In the genomic region with DNA sequence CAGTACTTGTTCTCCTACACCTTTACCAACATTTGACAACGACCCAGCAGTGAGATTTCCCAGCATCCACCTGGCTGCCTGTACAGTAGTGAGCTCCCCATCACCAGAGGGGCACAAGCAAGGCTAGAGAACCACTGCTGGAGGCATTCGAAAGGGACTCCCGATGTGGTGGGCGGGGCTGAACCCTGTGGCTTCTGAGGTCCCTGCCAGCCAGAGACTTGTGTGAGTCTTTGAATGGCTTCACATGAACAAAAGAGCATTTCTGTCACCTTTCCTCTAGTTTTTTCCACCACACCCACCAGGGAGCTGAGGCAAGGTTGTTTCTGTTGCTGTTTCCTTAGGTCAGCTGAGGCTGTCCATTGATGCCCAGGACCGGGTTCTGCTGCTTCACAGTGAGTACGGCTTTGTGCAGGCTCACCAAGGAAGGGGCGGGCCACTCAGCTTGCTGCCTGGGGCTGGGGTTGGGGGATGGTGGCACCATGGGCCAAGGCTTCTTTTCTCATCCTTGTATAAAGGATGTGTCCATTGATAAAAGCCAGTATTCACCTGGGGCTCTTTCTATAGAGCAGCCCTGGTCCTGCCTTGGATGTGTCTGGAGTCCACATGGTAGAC, we compare ENCODE assay signal across 13 cellular contexts. TPM values are rescaled to one million over a fixed set of nuclear protein-coding genes. Genes with fewer than 3 reads are reported as not detected.
DNase-seq lines count a peak whose midpoint lies in the region; ATAC-seq and TF ChIP-seq lines count a peak whose summit lies in the region.
"Had no signal": no experiment of that assay in that cellular context is flagged by ENCODE, and none has a peak within 500 bp of the region (broad histone marks: within the 10 kb centered on the region; RNA-seq: fewer than 3 reads in every experiment).

No MANE protein-coding gene starts in this region.

- H3K27me3 ChIP-seq in CD8-positive, alpha-beta T cell (ENCODE audit: insufficient read depth, low read length), result no peaks in the 10 kb centered on the region
- no peaks in the 10 kb centered on the region for H3K27me3 ChIP-seq in GM23338 (ENCODE audit: insufficient read depth)
- H3K27me3 ChIP-seq in neural progenitor cell, result no peaks in the 10 kb centered on the region
- H3K27me3 ChIP-seq: BLaER1, suprapubic skin had no signal

- TF ChIP-seq POLR2A in GM18505 (IDR thresholded peaks at IDR 0.05; ENCODE audit: borderline replicate concordance, extremely low read depth, insufficient read depth, insufficient read length), result no peak

- no peaks in the 10 kb centered on the region for H3K9me3 ChIP-seq in CD8-positive, alpha-beta T cell (ENCODE audit: low read length)
- no peaks in the 10 kb centered on the region for H3K9me3 ChIP-seq in neural progenitor cell (ENCODE audit: low read depth)
- H3K9me3 ChIP-seq: BLaER1, suprapubic skin had no signal

- peaks cover 12% of the 10 kb centered on the region for H3K4me1 ChIP-seq in CD8-positive, alpha-beta T cell (ENCODE audit: insufficient read depth, low read length)
- H3K4me1 ChIP-seq in GM23338 (ENCODE audit: insufficient read depth) (0 out of 2 replicates have a peak, but pooled peaks cover 3% of the 10 kb centered on the region), neural progenitor cell (peaks cover 24% of the 10 kb centered on the region)
- H3K4me1 ChIP-seq: parathyroid adenoma had no signal

- H3K79me2 ChIP-seq in GM23338 (replicated peaks; ENCODE audit: insufficient read depth) (no peaks in the 10 kb centered on the region), neural progenitor cell (ENCODE audit: low read depth) (no peaks in the 10 kb centered on the region)
- H3K79me2 ChIP-seq: parathyroid adenoma had no signal

- peak; percentile 52 for ATAC-seq in CD8-positive, alpha-beta T cell
- ATAC-seq in GM23338 (peak; percentile 47), GM18505 (IDR thresholded peaks at IDR 0.05; ENCODE audit: unreplicated experiment) (no peak)
- peak; percentile 49 for ATAC-seq in activated CD8-positive, alpha-beta memory T cell treated with anti-CD3 and anti-CD28 coated beads, Interleukin-2, amount 10 ng/mL, durations not matched to agents 7 days and 5 days

- H3K36me3 ChIP-seq in CD8-positive, alpha-beta T cell (ENCODE audit: insufficient read depth, low read length), result no peaks in the 10 kb centered on the region
- H3K36me3 ChIP-seq in GM23338 (ENCODE audit: insufficient read depth), result no peaks in the 10 kb centered on the region
- no peaks in the 10 kb centered on the region for H3K36me3 ChIP-seq in neural progenitor cell
- H3K36me3 ChIP-seq: BLaER1, suprapubic skin had no signal

- POLR2A ChIA-PET in CD8-positive, alpha-beta T cell (lab: Charles Lee), result no interaction called here

- H4K20me1 ChIP-seq in GM23338 (replicated peaks; ENCODE audit: insufficient read depth), result no peaks in the 10 kb centered on the region
- no peaks in the 10 kb centered on the region for H4K20me1 ChIP-seq in neural progenitor cell (ENCODE audit: low read depth)
- H4K20me1 ChIP-seq: BLaER1 had no signal

- H3K4me3 Mint-ChIP-seq in CD8-positive, alpha-beta T cell, result no peak overlapping the region
- no peak overlapping the region for H3K4me3 Mint-ChIP-seq in GM23338
- H3K4me3 Mint-ChIP-seq in activated CD8-positive, alpha-beta memory T cell treated with anti-CD3 and anti-CD28 coated beads, Interleukin-2, amount 10 ng/mL, durations not matched to agents 7 days and 5 days, result no peak overlapping the region
- no peak overlapping the region for H3K4me3 Mint-ChIP-seq in neural progenitor cell

- CTCF ChIA-PET in CD8-positive, alpha-beta T cell (lab: Charles Lee), result interaction anchor here (0.6 to 1.2 kb wide), 3 partner anchors 25 to 179 kb away, joined by 3 read pairs; no protein-coding TSS in a partner anchor
- CTCF ChIA-PET in activated CD8-positive, alpha-beta memory T cell treated with anti-CD3 and anti-CD28 coated beads, Interleukin-2, amount 10 ng/mL, durations not matched to agents 7 days and 5 days (lab: Charles Lee), result no interaction called here

- no peaks in the 10 kb centered on the region for H3K27me3 Mint-ChIP-seq in CD8-positive, alpha-beta T cell (ENCODE audit: low read depth)
- H3K27me3 Mint-ChIP-seq in GM23338 (ENCODE audit: insufficient read depth, low read depth, poor library complexity) (peaks cover 1% of the 10 kb centered on the region), neural progenitor cell (ENCODE audit: insufficient read depth, low read depth) (peaks cover 6% of the 10 kb centered on the region)
- H3K27me3 Mint-ChIP-seq in activated CD8-positive, alpha-beta memory T cell treated with anti-CD3 and anti-CD28 coated beads, Interleukin-2, amount 10 ng/mL, durations not matched to agents 7 days and 5 days, result peaks cover 4% of the 10 kb centered on the region

- H3K27ac Mint-ChIP-seq in CD8-positive, alpha-beta T cell, result no peak overlapping the region
- H3K27ac Mint-ChIP-seq in GM23338 (no peak overlapping the region), neural progenitor cell (no peak overlapping the region)
- no peak overlapping the region for H3K27ac Mint-ChIP-seq in activated CD8-positive, alpha-beta memory T cell treated with anti-CD3 and anti-CD28 coated beads, Interleukin-2, amount 10 ng/mL, durations not matched to agents 7 days and 5 days

- peaks cover 20% of the 10 kb centered on the region for H3K4me1 Mint-ChIP-seq in CD8-positive, alpha-beta T cell (ENCODE audit: low read depth)
- H3K4me1 Mint-ChIP-seq in GM23338 (peaks cover 16% of the 10 kb centered on the region), neural progenitor cell (peaks cover 22% of the 10 kb centered on the region)
- peaks cover 12% of the 10 kb centered on the region for H3K4me1 Mint-ChIP-seq in activated CD8-positive, alpha-beta memory T cell treated with anti-CD3 and anti-CD28 coated beads, Interleukin-2, amount 10 ng/mL, durations not matched to agents 7 days and 5 days

- no peaks in the 10 kb centered on the region for H3K36me3 Mint-ChIP-seq in CD8-positive, alpha-beta T cell
- H3K36me3 Mint-ChIP-seq in GM23338 (ENCODE audit: low read depth) (no peaks in the 10 kb centered on the region), neural progenitor cell (no peaks in the 10 kb centered on the region)
- H3K36me3 Mint-ChIP-seq in activated CD8-positive, alpha-beta memory T cell treated with anti-CD3 and anti-CD28 coated beads, Interleukin-2, amount 10 ng/mL, durations not matched to agents 7 days and 5 days, result no peaks in the 10 kb centered on the region

- no peaks in the 10 kb centered on the region for H3K9me2 ChIP-seq in GM23338 (ENCODE audit: insufficient read depth)

- no peaks in the 10 kb centered on the region for H3K9me3 Mint-ChIP-seq in CD8-positive, alpha-beta T cell
- no peaks in the 10 kb centered on the region for H3K9me3 Mint-ChIP-seq in GM23338
- H3K9me3 Mint-ChIP-seq in activated CD8-positive, alpha-beta memory T cell treated with anti-CD3 and anti-CD28 coated beads, Interleukin-2, amount 10 ng/mL, durations not matched to agents 7 days and 5 days (ENCODE audit: low read depth), result no peaks in the 10 kb centered on the region
- no peaks in the 10 kb centered on the region for H3K9me3 Mint-ChIP-seq in neural progenitor cell

- H3K27ac ChIP-seq in CD8-positive, alpha-beta T cell (ENCODE audit: low read depth, low read length), result no peak overlapping the region
- no peak overlapping the region for H3K27ac ChIP-seq in GM23338 (ENCODE audit: low read depth)
- no peak overlapping the region for H3K27ac ChIP-seq in neural progenitor cell
- H3K27ac ChIP-seq: BLaER1, HL-60, parathyroid adenoma, suprapubic skin had no signal

- H2AFZ ChIP-seq in GM23338 (no peak overlapping the region), neural progenitor cell (replicated peaks) (no peak overlapping the region)
- H2AFZ ChIP-seq: parathyroid adenoma had no signal

- intact Hi-C loops in CD8-positive, alpha-beta T cell (cut with DNase I, micrococcal nuclease), result loop anchor here in 1 of 2 experiments (5.0 kb wide), 1 partner anchor 33 kb away; no protein-coding TSS in a partner anchor

- peak in 6 of 7 experiments; percentile 11 to 63 (median 32) for DNase-seq in CD8-positive, alpha-beta T cell
- DNase-seq in GM23338 (ENCODE audit: low spot score) (no peak), neural progenitor cell (ENCODE audit: low spot score) (peak; percentile 51), Kasumi-1 (lab: John Stamatoyannopoulos, UW) (no peak), hepatic stellate cell (ENCODE audit: low spot score) (no peak), SHP77 (lab: John Stamatoyannopoulos, UW) (no peak)
- DNase-seq in activated CD8-positive, alpha-beta memory T cell treated with anti-CD3 and anti-CD28 coated beads, Interleukin-2, amount 10 ng/mL, durations not matched to agents 7 days and 5 days, result peak; percentile 66
- DNase-seq: mesenchymal stem cell had no signal

- no peaks in the 10 kb centered on the region for H3F3A ChIP-seq in GM23338 (replicated peaks; ENCODE audit: low read depth)
- H3F3A ChIP-seq in neural progenitor cell (ENCODE audit: low read depth), result no peaks in the 10 kb centered on the region

- no peak overlapping the region for H3K9ac ChIP-seq in neural progenitor cell
- H3K9ac ChIP-seq: BLaER1, parathyroid adenoma had no signal

- H3K4me2 ChIP-seq in GM23338, result no peak overlapping the region
- peak overlapping the region; percentile 60 for H3K4me2 ChIP-seq in neural progenitor cell
- H3K4me2 ChIP-seq: BLaER1 had no signal

- no peak overlapping the region for H3K4me3 ChIP-seq in CD8-positive, alpha-beta T cell (ENCODE audit: low read depth, low read length)
- no peak overlapping the region for H3K4me3 ChIP-seq in GM23338
- H3K4me3 ChIP-seq in neural progenitor cell, result no peak overlapping the region
- H3K4me3 ChIP-seq: BLaER1, suprapubic skin had no signal

- no peak for TF ChIP-seq CTCF in CD8-positive, alpha-beta T cell (IDR thresholded peaks at IDR 0.05)
- no peak for TF ChIP-seq CTCF in GM23338 (conservative IDR thresholded peaks at IDR 0.05; ENCODE audit: low read depth in 2 of 2)
- TF ChIP-seq CTCF in neural progenitor cell (IDR thresholded peaks at IDR 0.05), result no peak

TF ChIP-seq in GM23338, 12 proteins besides CTCF, POLR2A, EP300 and RAD21 (continues in another document):
- TF ChIP-seq EZH2phosphoT487 (IDR thresholded peaks at IDR 0.05; ENCODE audit: unreplicated experiment) (no peak), JUNB (IDR thresholded peaks at IDR 0.05; ENCODE audit: unreplicated experiment) (no peak), CREB1 (CRISPR knock-in tag; IDR thresholded peaks at IDR 0.05; ENCODE audit: low read depth) (no peak), STAT1 (IDR thresholded peaks at IDR 0.05; ENCODE audit: unreplicated experiment) (no peak), POLR2AphosphoS5 (IDR thresholded peaks at IDR 0.05; ENCODE audit: low read depth) (no peak), EZH2 (IDR thresholded peaks at IDR 0.05; ENCODE audit: low read depth, unreplicated experiment) (no peak), ZNF114 (CRISPR knock-in tag; IDR thresholded peaks at IDR 0.05) (no peak), NANOG (IDR thresholded peaks at IDR 0.05; ENCODE audit: borderline replicate concordance) (no peak)

RNA-seq across cellular contexts. Expression of gene RGS3, which starts 15.7 kb away (rescaled TPM):
- total RNA-seq in CD8-positive, alpha-beta T cell, result 10 to 100 TPM; 29.1 to 30.7 TPM
- 16.0 and 24.3 TPM in 2 replicates for total RNA-seq in GM23338 (2014; rRNA removed; shearing (Covaris generic))
- 12.2 and 14.2 TPM in 2 replicates for polyA plus RNA-seq in GM23338 (2016; fragmentation: Nextera tagmentation; extraction: Ambion mirVana)
- total RNA-seq in activated CD8-positive, alpha-beta memory T cell treated with anti-CD3 and anti-CD28 coated beads, Interleukin-2, amount 10 ng/mL, durations not matched to agents 7 days and 5 days, result 10 to 100 TPM; 57.1 to 76.4 TPM
- total RNA-seq in neural progenitor cell (ENCODE audit: low replicate concordance), result 30.3 and 39.9 TPM in 2 replicates

Comparison
In these comparisons a context has a peak if more than half of its experiments do, and no peak if none do; other contexts are left out.
1. DNase-seq: peak in CD8-positive, alpha-beta T cell (6 of 7), activated CD8-positive, alpha-beta memory T cell treated with anti-CD3 and anti-CD28 coated beads, Interleukin-2, amount 10 ng/mL, durations not matched to agents 7 days and 5 days (single experiment) and neural progenitor cell (single experiment); none in GM23338 (single experiment), Kasumi-1 (0 of 2), hepatic stellate cell (single experiment) and SHP77 (0 of 2).